Comparison of ENCODE assay signal across 8 cellular contexts in genomic region chrX:120629667-120630537, GRCh38. TPM values are rescaled to one million over a fixed set of nuclear protein-coding genes. Genes with fewer than 3 reads are reported as not detected.
DNase-seq lines count a peak whose midpoint lies in the region; ATAC-seq and TF ChIP-seq lines count a peak whose summit lies in the region.

Gene C1GALT1C1, minus strand, starts transcription at chrX:120630054. Its CDS starts 2,888 bp downstream, at chrX:120627166.

- H3K27ac Mint-ChIP-seq in chondrocyte (ENCODE audit: unreplicated experiment): peak within 1 kb of the TSS; percentile 96

- H3K4me3 Mint-ChIP-seq in chondrocyte (ENCODE audit: unreplicated experiment): peak within 1 kb of the TSS; percentile 77

- H3K36me3 Mint-ChIP-seq in chondrocyte (ENCODE audit: low read depth): no peaks in the 10 kb centered on the region

- peak; percentile 96 for ATAC-seq in HG03432 (IDR thresholded peaks at IDR 0.05; ENCODE audit: unreplicated experiment)

- no peaks in the 10 kb centered on the region for H3K36me3 ChIP-seq in kidney epithelial cell (ENCODE audit: control insufficient read depth, insufficient read depth, low read length)

- H3K27me3 ChIP-seq in kidney epithelial cell (ENCODE audit: control insufficient read depth, insufficient read depth, low read length): no peaks in the 10 kb centered on the region

- H3K4me3 ChIP-seq in kidney epithelial cell (ENCODE audit: low read depth, low read length): peak within 1 kb of the TSS; percentile 65

- TF ChIP-seq POLR2A in GM19099 (IDR thresholded peaks at IDR 0.05; ENCODE audit: extremely low read depth, insufficient read length, low read depth): peak; percentile 75

- H3K4me1 Mint-ChIP-seq in chondrocyte (ENCODE audit: low read depth): peaks cover 5% of the 10 kb centered on the region

- peak; percentile 10 for TF ChIP-seq CTCF in chondrocyte (IDR thresholded peaks at IDR 0.05)
- no peak for TF ChIP-seq CTCF in kidney epithelial cell (IDR thresholded peaks at IDR 0.05; ENCODE audit: insufficient read depth, low read length, poor library complexity, severe bottlenecking)

- H3K9me3 Mint-ChIP-seq in chondrocyte (ENCODE audit: low read depth): peaks cover 2% of the 10 kb centered on the region

- H3K27me3 Mint-ChIP-seq in chondrocyte (ENCODE audit: low read depth): no peaks in the 10 kb centered on the region

- DNase-seq in AG20443 (ENCODE audit: low spot score): peak; percentile 96
- peak; percentile 95 for DNase-seq in NCI-H510A (lab: John Stamatoyannopoulos, UW)
- peak; percentile 80 to 83 for DNase-seq in activated CD4-positive, alpha-beta T cell treated with anti-CD3 and anti-CD28 coated beads for 24 hours (ENCODE audit: low read depth in 2 of 2)
- DNase-seq in chondrocyte (ENCODE audit: low spot score): peak; percentile 94
- peak; percentile 61 for DNase-seq in kidney epithelial cell (ENCODE audit: low read depth)
- DNase-seq in stimulated activated CD4-positive, alpha-beta T cell treated with anti-CD3 and anti-CD28 coated beads, Interleukin-15, amount 100 ng/mL, for 48 hours (ENCODE audit: low read depth in 2 of 2): peak; percentile 81 to 86

RNA-seq across cellular contexts. Expression of gene C1GALT1C1, which starts in this region (rescaled TPM):
- 15.7 to 25.8 TPM (median 16.2 TPM) in 3 replicates for total RNA-seq in chondrocyte
- 20.4 and 24.7 TPM in 2 replicates for total RNA-seq in kidney epithelial cell

Comparison
In these comparisons a context has a peak if more than half of its experiments do, and no peak if none do; other contexts are left out.
1. Peak in every context shown above with its lines: DNase-seq, ATAC-seq and H3K4me3 ChIP-seq.